ENCODE assay signal across 1 cellular context in the genomic region with DNA sequence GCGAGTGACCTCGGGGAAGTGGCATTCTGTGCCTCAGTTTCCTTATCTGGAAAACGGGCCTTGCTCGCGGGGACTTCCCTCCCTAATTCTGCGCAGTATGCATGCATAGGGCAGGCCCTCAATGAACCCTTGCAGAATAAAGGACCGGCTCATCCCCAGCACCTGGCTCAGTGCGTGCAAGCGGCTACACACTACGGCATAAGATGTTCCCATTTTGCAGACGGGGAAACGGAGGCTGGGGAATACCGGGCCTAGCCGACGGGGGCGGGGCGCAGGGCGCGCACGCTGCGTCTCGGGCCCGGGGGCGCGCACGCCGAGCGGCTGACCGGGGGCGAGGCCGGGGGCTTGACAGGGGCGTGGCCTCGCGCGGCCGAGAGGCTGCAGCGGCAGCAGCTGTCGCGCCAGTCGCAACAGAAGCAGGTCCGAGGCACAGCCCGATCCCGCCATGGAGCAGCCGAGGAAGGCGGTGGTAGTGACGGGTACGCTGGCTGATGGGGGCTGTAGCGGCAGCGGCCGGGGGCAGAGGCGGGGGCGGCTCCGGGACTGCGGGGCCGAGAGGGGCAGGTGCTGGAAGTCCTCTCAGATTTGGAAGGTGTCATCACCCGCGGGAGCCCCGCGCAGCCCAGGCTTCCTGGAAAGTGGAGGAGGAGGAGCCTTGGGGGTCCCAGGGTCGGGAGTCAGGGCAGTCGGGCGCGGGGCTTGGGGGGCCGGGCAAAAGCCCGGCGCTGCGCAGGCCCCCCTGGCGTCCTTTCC.
TF ChIP-seq lines count a peak whose summit lies in the region.

Gene PGPEP1 (plus strand): TSS at position 362 of the 753 bp plus-strand sequence. CDS start 84 bp downstream, at position 446.

TF ChIP-seq in K562, 482 proteins besides CTCF, POLR2A, EP300 and RAD21 (continued from another document and continues in another):
- TF ChIP-seq, protein P1, sequence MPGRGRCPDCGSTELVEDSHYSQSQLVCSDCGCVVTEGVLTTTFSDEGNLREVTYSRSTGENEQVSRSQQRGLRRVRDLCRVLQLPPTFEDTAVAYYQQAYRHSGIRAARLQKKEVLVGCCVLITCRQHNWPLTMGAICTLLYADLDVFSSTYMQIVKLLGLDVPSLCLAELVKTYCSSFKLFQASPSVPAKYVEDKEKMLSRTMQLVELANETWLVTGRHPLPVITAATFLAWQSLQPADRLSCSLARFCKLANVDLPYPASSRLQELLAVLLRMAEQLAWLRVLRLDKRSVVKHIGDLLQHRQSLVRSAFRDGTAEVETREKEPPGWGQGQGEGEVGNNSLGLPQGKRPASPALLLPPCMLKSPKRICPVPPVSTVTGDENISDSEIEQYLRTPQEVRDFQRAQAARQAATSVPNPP (IDR thresholded peaks at IDR 0.05; ENCODE audit: borderline replicate concordance, insufficient read depth, insufficient read length): no peak
- TF ChIP-seq ELF1 (tag; IDR thresholded peaks at IDR 0.05) (no peak), GABPA (tag; conservative IDR thresholded peaks at IDR 0.05; ENCODE audit: low read depth) (no peak), HMG20B (CRISPR knock-in tag; IDR thresholded peaks at IDR 0.05) (no peak), CEBPB (tag; IDR thresholded peaks at IDR 0.05) (no peak), DIDO1 (tag; IDR thresholded peaks at IDR 0.05; ENCODE audit: low read depth) (no peak), HDAC8 (tag; IDR thresholded peaks at IDR 0.05) (no peak), SAFB2 (IDR thresholded peaks at IDR 0.05; ENCODE audit: borderline replicate concordance, low read depth, low read length, severe bottlenecking) (no peak), MAFG (tag; conservative IDR thresholded peaks at IDR 0.05) (no peak), KLF13 (tag; IDR thresholded peaks at IDR 0.05; ENCODE audit: borderline replicate concordance, low read depth) (peak; percentile 90), CHAMP1 (IDR thresholded peaks at IDR 0.05) (no peak), ZNF347 (CRISPR knock-in tag; IDR thresholded peaks at IDR 0.05; ENCODE audit: low read depth) (no peak), FIP1L1 (IDR thresholded peaks at IDR 0.05; ENCODE audit: low read depth, low read length, poor library complexity, severe bottlenecking) (no peak), SAFB (IDR thresholded peaks at IDR 0.05; ENCODE audit: borderline replicate concordance, low read depth, low read length) (no peak), BCOR (IDR thresholded peaks at IDR 0.05) (peak; percentile 99), SIN3B (IDR thresholded peaks at IDR 0.05; ENCODE audit: low read depth) (peak; percentile 31; the same call in 1 of the 2 replicates), GTF2E2 (tag; IDR thresholded peaks at IDR 0.05) (no peak), CREB3L1 (IDR thresholded peaks at IDR 0.05; ENCODE audit: borderline replicate concordance, low read depth) (peak; percentile 57; the same call in 1 of the 2 replicates), SMARCA5 (IDR thresholded peaks at IDR 0.05) (peak; percentile 99), BMI1 (IDR thresholded peaks at IDR 0.05; ENCODE audit: low read length) (no peak), STAT5A (IDR thresholded peaks at IDR 0.05; ENCODE audit: borderline replicate concordance, low read length) (no peak), CLOCK (CRISPR knock-in tag; IDR thresholded peaks at IDR 0.05; ENCODE audit: borderline replicate concordance) (no peak), TFAM (CRISPR knock-in tag; conservative IDR thresholded peaks at IDR 0.05) (no peak), NR3C1 (CRISPR knock-in tag; IDR thresholded peaks at IDR 0.05) (no peak), SLC30A9 (CRISPR knock-in tag; IDR thresholded peaks at IDR 0.05) (no peak), ZBTB11 (CRISPR knock-in tag; IDR thresholded peaks at IDR 0.05) (no peak; a peak in 1 of 6 replicates), KAT7 (CRISPR knock-in tag; IDR thresholded peaks at IDR 0.05; ENCODE audit: borderline replicate concordance) (0 out of 2 replicates have a peak, but pooled peaks have one; percentile 44), TAF9B (IDR thresholded peaks at IDR 0.05; ENCODE audit: partially characterized antibody) (no peak), CUX1 (CRISPR knock-in tag; IDR thresholded peaks at IDR 0.05) (no peak), MAFK (IDR thresholded peaks at IDR 0.05; ENCODE audit: low read length) (no peak), CCNT2 (IDR thresholded peaks at IDR 0.05; ENCODE audit: borderline replicate concordance, extremely low read depth, insufficient read length, low read depth, low read length) (peak; percentile 48), SRSF3 (IDR thresholded peaks at IDR 0.05; ENCODE audit: insufficient read depth, low read length) (no peak), STAG1 (CRISPR knock-in tag; IDR thresholded peaks at IDR 0.05; ENCODE audit: borderline replicate concordance) (no peak), CHD1 (IDR thresholded peaks at IDR 0.05; ENCODE audit: low read length) (no peak), EP400 (IDR thresholded peaks at IDR 0.05) (no peak)
- TF ChIP-seq, protein P2, sequence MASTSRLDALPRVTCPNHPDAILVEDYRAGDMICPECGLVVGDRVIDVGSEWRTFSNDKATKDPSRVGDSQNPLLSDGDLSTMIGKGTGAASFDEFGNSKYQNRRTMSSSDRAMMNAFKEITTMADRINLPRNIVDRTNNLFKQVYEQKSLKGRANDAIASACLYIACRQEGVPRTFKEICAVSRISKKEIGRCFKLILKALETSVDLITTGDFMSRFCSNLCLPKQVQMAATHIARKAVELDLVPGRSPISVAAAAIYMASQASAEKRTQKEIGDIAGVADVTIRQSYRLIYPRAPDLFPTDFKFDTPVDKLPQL (IDR thresholded peaks at IDR 0.05; ENCODE audit: extremely low read depth, insufficient read length): no peak
